ENCODE assay signal across 26 cellular contexts in genomic region chr11:62127426-62127825, GRCh38.
"Had no signal": no experiment of that assay in that cellular context is flagged by ENCODE, and none has a peak within 500 bp of the region (broad histone marks: within the 10 kb centered on the region; RNA-seq: fewer than 3 reads in every experiment).

No MANE protein-coding gene starts in this region.

- H3K27me3 Mint-ChIP-seq: activated naive CD8-positive, alpha-beta T cell treated with anti-CD3 and anti-CD28 coated beads for 36 hours; activated T-helper 17 cell treated with anti-CD3 and anti-CD28 coated beads, Interleukin-2, amount 50 U/mL, for 72 hours; stimulated activated memory B cell treated with anti-CD40 and anti-IgM and Interleukin-4, amounts not matched to agents 10 μg/mL and 1 μg/mL and 100 μg/mL, for 72 hours; T-helper 17 cell had no signal

- H3K27me3 ChIP-seq: foreskin keratinocyte, hepatocyte, sigmoid colon, stomach, suprapubic skin, transverse colon, vagina had no signal

- ATAC-seq: activated T-helper 17 cell treated with anti-CD3 and anti-CD28 coated beads, Interleukin-2, amount 50 U/mL, for 72 hours; foreskin keratinocyte; stimulated activated memory B cell treated with anti-CD40 and anti-IgM and Interleukin-4, amounts not matched to agents 10 μg/mL and 1 μg/mL and 100 μg/mL, for 72 hours; T-helper 17 cell had no signal

- H3K4me3 Mint-ChIP-seq: activated naive CD8-positive, alpha-beta T cell treated with anti-CD3 and anti-CD28 coated beads for 36 hours; activated T-helper 17 cell treated with anti-CD3 and anti-CD28 coated beads, Interleukin-2, amount 50 U/mL, for 72 hours; stimulated activated memory B cell treated with anti-CD40 and anti-IgM and Interleukin-4, amounts not matched to agents 10 μg/mL and 1 μg/mL and 100 μg/mL, for 72 hours had no signal

- H2AFZ ChIP-seq: hepatocyte had no signal

- H3K27ac ChIP-seq: foreskin keratinocyte, hepatocyte, left ventricle myocardium inferior, sigmoid colon, stomach, suprapubic skin, transverse colon, vagina, VCaP had no signal

- H3K27ac Mint-ChIP-seq: activated naive CD8-positive, alpha-beta T cell treated with anti-CD3 and anti-CD28 coated beads for 36 hours; activated T-helper 17 cell treated with anti-CD3 and anti-CD28 coated beads, Interleukin-2, amount 50 U/mL, for 72 hours; nephron; stimulated activated memory B cell treated with anti-CD40 and anti-IgM and Interleukin-4, amounts not matched to agents 10 μg/mL and 1 μg/mL and 100 μg/mL, for 72 hours; T-helper 17 cell had no signal

- DNase-seq: activated CD4-positive, alpha-beta T cell treated with anti-CD3 and anti-CD28 coated beads, Interleukin-2, amount 50 U/mL, for 1 hour; activated CD4-positive, CD25-positive, alpha-beta regulatory T cell treated with anti-CD3 and anti-CD28 coated beads, Interleukin-2, amount 50 U/mL, for 72 hours; activated naive CD4-positive, alpha-beta T cell treated with Interleukin-2 at 50 U/mL for 16 hours; activated naive CD8-positive, alpha-beta T cell treated with anti-CD3 and anti-CD28 coated beads for 36 hours; activated T-cell treated with anti-CD3 and anti-CD28 coated beads, Interleukin-2, amount 50 U/mL, for 1 hour; amniotic stem cell; cortex of kidney; effector CD4-positive, alpha-beta T cell; foreskin keratinocyte; kidney glomerular epithelial cell; left ventricle myocardium inferior; occipital lobe; stimulated activated CD4-positive, alpha-beta T cell treated with anti-CD3 and anti-CD28 coated beads, Interleukin-15, amount 100 ng/mL, for 24 hours; stomach; SW 1271; T-helper 17 cell; transverse colon had no signal

- H3K4me2 ChIP-seq: hepatocyte, smooth muscle cell had no signal

- H3K4me3 ChIP-seq: hepatocyte, left ventricle myocardium inferior, sigmoid colon, smooth muscle cell, stomach, suprapubic skin, transverse colon, vagina had no signal

- H3K9me3 Mint-ChIP-seq: activated naive CD8-positive, alpha-beta T cell treated with anti-CD3 and anti-CD28 coated beads for 36 hours; activated T-helper 17 cell treated with anti-CD3 and anti-CD28 coated beads, Interleukin-2, amount 50 U/mL, for 72 hours; nephron; stimulated activated memory B cell treated with anti-CD40 and anti-IgM and Interleukin-4, amounts not matched to agents 10 μg/mL and 1 μg/mL and 100 μg/mL, for 72 hours had no signal

- H3K9me3 ChIP-seq: left ventricle myocardium inferior, sigmoid colon, stomach, suprapubic skin, transverse colon, vagina had no signal
